In genomic region chr1:3158329-3158728, GRCh38 we compare ENCODE assay signal across 37 cellular contexts.
"Had no signal": no experiment of that assay in that cellular context is flagged by ENCODE, and none has a peak within 500 bp of the region (broad histone marks: within the 10 kb centered on the region; RNA-seq: fewer than 3 reads in every experiment).

No MANE protein-coding gene starts in this region.

- H3K27ac ChIP-seq: brain microvascular endothelial cell, PC-9, RWPE1, VCaP had no signal

- H3K36me3 ChIP-seq: brain microvascular endothelial cell, MG63 had no signal

- DNase-seq: activated CD4-positive, alpha-beta memory T cell treated with anti-CD3 and anti-CD28 coated beads, Interleukin-2, amount 10 ng/mL, durations not matched to agents 7 days and 5 days; activated CD4-positive, alpha-beta T cell treated with anti-CD3 and anti-CD28 coated beads for 1 hour; activated CD4-positive, alpha-beta T cell treated with anti-CD3 and anti-CD28 coated beads for 48 hours; activated CD4-positive, CD25-positive, alpha-beta regulatory T cell; activated CD8-positive, alpha-beta memory T cell treated with anti-CD3 and anti-CD28 coated beads for 24 hours; activated CD8-positive, alpha-beta memory T cell treated with anti-CD3 and anti-CD28 coated beads, Interleukin-2, amount 10 ng/mL, durations not matched to agents 7 days and 5 days; activated CD8-positive, alpha-beta memory T cell treated with anti-CD3 and anti-CD28 coated beads, Interleukin-2, amount 50 U/mL, for 48 hours; activated effector memory CD4-positive, alpha-beta T cell treated with Interleukin-2 at 50 U/mL for 16 hours; activated naive CD4-positive, alpha-beta T cell treated with anti-CD3 and anti-CD28 coated beads, Interleukin-2, amount 10 ng/mL, durations not matched to agents 7 days and 5 days; activated naive CD8-positive, alpha-beta T cell treated with anti-CD3 and anti-CD28 coated beads, Interleukin-2, amount 50 U/mL, for 24 hours; activated T-cell treated with anti-CD3 and anti-CD28 coated beads, Interleukin-2, amount 50 U/mL, for 48 hours; anterior cingulate cortex; brain microvascular endothelial cell; central memory CD4-positive, alpha-beta T cell; MG63; NCI-H1048; NCI-H1105 treated with DMSO at 0.1 percent for 48 hours; NCI-H1436; NCI-H1694; NCI-H1930; NCI-H2081 treated with DMSO at 0.1 percent for 48 hours; NCI-H226; NCI-H446 treated with DMSO at 0.1 percent for 48 hours; NCI-H524; NK-92 treated with Interleukin-12 subunit alpha and Interleukin-12 subunit beta, amount 100 ng/mL, for 24 hours; PC-9; SIG-M5; SW 1271; T-helper 1 cell; T-helper 2 cell; T-helper 9 cell had no signal

- H3K4me3 ChIP-seq: MG63, PC-9 had no signal

- FAIRE-seq: colon, RCC 7860 had no signal

- H3K27me3 ChIP-seq: brain microvascular endothelial cell, MG63 had no signal

- H2AFZ ChIP-seq: PC-9 had no signal

- ATAC-seq: activated CD8-positive, alpha-beta memory T cell treated with anti-CD3 and anti-CD28 coated beads, Interleukin-2, amount 10 ng/mL, durations not matched to agents 7 days and 5 days; activated naive CD8-positive, alpha-beta T cell treated with anti-CD3 and anti-CD28 coated beads, Interleukin-2, amount 50 U/mL, for 24 hours; Right ventricle myocardium inferior; SK-N-SH treated with all-trans-retinoic acid at 6 μM for 48 hours had no signal

- H3K9me3 ChIP-seq: MG63 had no signal

- H3K4me2 ChIP-seq: PC-9 had no signal
